ENCODE assay signal across 8 cellular contexts in genomic region chr16:66516172-66516807, GRCh38. TPM values are rescaled to one million over a fixed set of nuclear protein-coding genes. Genes with fewer than 3 reads are reported as not detected.
DNase-seq lines count a peak whose midpoint lies in the region; ATAC-seq and TF ChIP-seq lines count a peak whose summit lies in the region.

No MANE protein-coding gene starts in this region.

- DNase-seq in heart right ventricle (no peak), left cardiac atrium (no peak), PC-9 (no peak), germinal center (ENCODE audit: low spot score) (peak; percentile 27), thoracic aorta (ENCODE audit: low spot score) (no peak), NCI-H2081 treated with DMSO at 0.1 percent for 48 hours (lab: John Stamatoyannopoulos, UW) (no peak), BE2C (no peak)

- POLR2A ChIA-PET in PC-9 (lab: Charles Lee; ENCODE audit: unreplicated experiment): no interaction called here

- WGBS in heart right ventricle, 2 donors: 14 to 21% methylated on average over 13 of the region's 13 CpGs

- CTCF ChIA-PET in PC-9 (lab: Charles Lee): no interaction called here

- H3K4me1 ChIP-seq in heart right ventricle (peaks cover 22 to 91% (median 76%) of the 10 kb centered on the region in 9 donors), PC-9 (replicated peaks; ENCODE audit: insufficient read depth) (peaks cover 78% of the 10 kb centered on the region), thoracic aorta (ENCODE audit: control insufficient read depth in 1 of 2, low read depth in 2 of 2) (peaks cover 52 to 87% of the 10 kb centered on the region in 2 donors), BE2C (peaks cover 20% of the 10 kb centered on the region)

- H2AFZ ChIP-seq in PC-9: no peak overlapping the region

- H3K27me3 ChIP-seq in heart right ventricle (no peaks in the 10 kb centered on the region), PC-9 (ENCODE audit: insufficient read depth, low read depth) (no peaks in the 10 kb centered on the region), thoracic aorta (replicated peaks; ENCODE audit: insufficient read depth) (no peaks in the 10 kb centered on the region), BE2C (no peaks in the 10 kb centered on the region)

- no peaks in the 10 kb centered on the region for H4K20me1 ChIP-seq in PC-9 (ENCODE audit: insufficient read depth)

- H3K4me3 ChIP-seq in heart right ventricle: peak overlapping the region in 1 of 10 donors; percentile 17
- no peak overlapping the region for H3K4me3 ChIP-seq in PC-9
- peak overlapping the region; percentile 6 for H3K4me3 ChIP-seq in thoracic aorta
- no peak overlapping the region for H3K4me3 ChIP-seq in BE2C (ENCODE audit: low read depth, low read length)

- H3K36me3 ChIP-seq in heart right ventricle: peaks cover 0 to 21% (median 4%) of the 10 kb centered on the region in 9 donors
- no peaks in the 10 kb centered on the region for H3K36me3 ChIP-seq in PC-9 (ENCODE audit: low read depth)
- H3K36me3 ChIP-seq in thoracic aorta: no peaks in the 10 kb centered on the region
- H3K36me3 ChIP-seq in BE2C: no peaks in the 10 kb centered on the region

- intact Hi-C loops in heart right ventricle (cut with DNase I) (loop anchor here in 6 of 10 donors (2.0 to 10.0 kb wide), 5 partner anchors 33 to 91 kb away; partner anchors contain the start of genes CKLF (in 4 of the 6), TK2 (in 3 of the 6) and CMTM3 (in 1 of the 6)), left cardiac atrium (cut with DNase I) (loop anchor here in 1 of 2 donors (2.0 kb wide), 1 partner anchor 35 kb away; the partner anchor contains the start of gene TK2), PC-9 (cut with micrococcal nuclease; ENCODE audit: unreplicated experiment) (loop anchor here (10.0 kb wide), 2 partner anchors 241 to 419 kb away; partner anchors contain the start of genes CES2 and CIAO2B)

- H3K9me3 ChIP-seq in heart right ventricle: no peaks in the 10 kb centered on the region
- no peaks in the 10 kb centered on the region for H3K9me3 ChIP-seq in PC-9 (ENCODE audit: insufficient read depth, low read depth)
- no peaks in the 10 kb centered on the region for H3K9me3 ChIP-seq in thoracic aorta
- H3K9me3 ChIP-seq in BE2C: no peaks in the 10 kb centered on the region

- ATAC-seq in heart right ventricle: peak in 5 of 8 donors; percentile 0 to 45 (median 43)
- no peak for ATAC-seq in left cardiac atrium
- peak; percentile 40 for ATAC-seq in thoracic aorta (ENCODE audit: insufficient number of reproducible peaks, low FRiP score, low read depth)
- ATAC-seq in HG02642 (IDR thresholded peaks at IDR 0.05; ENCODE audit: poor library complexity, unreplicated experiment): no peak

- peak overlapping the region; percentile 62 for H3K4me2 ChIP-seq in PC-9

- peaks cover 38% of the 10 kb centered on the region for H3F3A ChIP-seq in PC-9 (ENCODE audit: insufficient read depth, low read depth)

- H3K27ac ChIP-seq in heart right ventricle: peak overlapping the region; percentile 88 to 100 (median 98)
- no peak overlapping the region; the same call in 1 of the 2 replicates for H3K27ac ChIP-seq in PC-9
- H3K27ac ChIP-seq in thoracic aorta: peak overlapping the region; percentile 89 to 94

- H3K9me2 ChIP-seq in PC-9 (ENCODE audit: insufficient read depth): no peaks in the 10 kb centered on the region

- H3K79me2 ChIP-seq in PC-9 (ENCODE audit: low read depth): no peaks in the 10 kb centered on the region

- BruUV-seq in PC-9 (replicated peaks; lab: Mats Ljungman, UMichigan): no TSS peak

- TF ChIP-seq CTCF in heart right ventricle (IDR thresholded peaks at IDR 0.05): no peak
- 0 out of 2 replicates have a peak, but pooled peaks have one; percentile 10 for TF ChIP-seq CTCF in PC-9 (conservative IDR thresholded peaks at IDR 0.05)
- TF ChIP-seq CTCF in thoracic aorta (IDR thresholded peaks at IDR 0.05): no peak
- no peak for TF ChIP-seq CTCF in BE2C (IDR thresholded peaks at IDR 0.05; ENCODE audit: low read depth, low read length)

RNA-seq across cellular contexts. Expression of gene TK2, which starts 33.6 kb away (rescaled TPM):
- total RNA-seq in heart right ventricle: 10 to 100 TPM; 16.0 to 26.0 (median 21.4) TPM
- 10 to 100 TPM in 1 of 2 donors, 1 to 10 TPM in 1; 8.0 to 13.6 TPM for polyA plus RNA-seq in heart right ventricle
- total RNA-seq in left cardiac atrium: 10 to 100 TPM; 22.3 to 28.2 TPM
- 20.1 and 20.9 TPM in 2 replicates for total RNA-seq in PC-9 (2021)
- 10 to 100 TPM; 41.7 to 55.5 TPM for total RNA-seq in thoracic aorta
- 13.7 TPM for polyA plus RNA-seq in BE2C (2012; ENCODE audit: insufficient read depth, insufficient read length, low read depth)

RNA-seq across cellular contexts. Expression of gene CKLF, which starts 36.1 kb away (rescaled TPM):
- total RNA-seq in heart right ventricle (10 to 100 TPM in 3 of 10 donors, 1 to 10 TPM in 7; 1.6 to 19.9 (median 6.7) TPM), left cardiac atrium (10 to 100 TPM; 15.8 to 22.5 TPM), PC-9 (2021) (77.1 and 86.4 TPM in 2 replicates), thoracic aorta (10 to 100 TPM; 23.4 to 39.8 TPM)
- polyA plus RNA-seq in heart right ventricle: 10 to 100 TPM in 1 of 2 donors, 1 to 10 TPM in 1; 6.8 to 24.1 TPM
- 24.1 TPM for polyA plus RNA-seq in BE2C (2012; ENCODE audit: insufficient read depth, insufficient read length, low read depth)

RNA-seq across cellular contexts. Expression of gene CMTM1, which starts 49.9 kb away (rescaled TPM):
- total RNA-seq in heart right ventricle: 1 to 10 TPM in 5 of 10 donors, under 1 TPM in 5; 0.50 to 2.1 (median 0.98) TPM
- under 1 TPM in 1 of 2 donors, not detected in 1; 0.19 TPM for polyA plus RNA-seq in heart right ventricle
- 1 to 10 TPM; 1.3 to 3.0 TPM for total RNA-seq in left cardiac atrium
- 6.1 and 9.4 TPM in 2 replicates for total RNA-seq in PC-9 (2021)
- 1 to 10 TPM in 1 of 2 donors, under 1 TPM in 1; 0.81 to 7.5 TPM for total RNA-seq in thoracic aorta
- 9.5 TPM for polyA plus RNA-seq in BE2C (2012; ENCODE audit: insufficient read depth, insufficient read length, low read depth)

Comparison
In these comparisons a context has a peak if more than half of its experiments do, and no peak if none do; other contexts are left out.
1. ATAC-seq: peak in heart right ventricle (5 of 8) and thoracic aorta (single experiment); none in left cardiac atrium (0 of 2) and HG02642 (single experiment).